In genomic region chr11:126182787-126183445, GRCh38 we compare ENCODE assay signal across 12 cellular contexts. TPM values are rescaled to one million over a fixed set of nuclear protein-coding genes. Genes with fewer than 3 reads are reported as not detected.
A peak's percentile ranks its signal among the peaks of the same experiment; 100 is the strongest.
DNase-seq lines count a peak whose midpoint lies in the region; ATAC-seq and TF ChIP-seq lines count a peak whose summit lies in the region.
"Had no signal": no experiment of that assay in that cellular context is flagged by ENCODE, and none has a peak within 500 bp of the region (broad histone marks: within the 10 kb centered on the region; RNA-seq: fewer than 3 reads in every experiment).

No MANE protein-coding gene starts in this region.

- peaks cover 2% of the 10 kb centered on the region for H3K36me3 ChIP-seq in H7 (replicated peaks; ENCODE audit: control insufficient read depth, insufficient read depth, low read length)

- H3K27ac ChIP-seq in AG04450 (ENCODE audit: low read depth, low read length): peak overlapping the region; percentile 11
- H3K27ac ChIP-seq: C4-2B had no signal

- no peak for ATAC-seq in sciatic nerve
- ATAC-seq: CD8-positive, alpha-beta T cell had no signal

- POLR2A ChIA-PET in AG04450 (lab: Yijun Ruan, JAX): interaction anchor here (1.1 kb wide), 1 partner anchor 29 kb away, joined by 11 read pairs; the partner anchor contains the start of genes FAM118B and RPUSD4

- intact Hi-C loops in sciatic nerve (cut with DNase I): no loop called here

- no peak for DNase-seq in AG04450 (ENCODE audit: low read depth, low spot score)
- DNase-seq in H7: peak; percentile 16
- peak; percentile 14 for DNase-seq in NB4 (ENCODE audit: low read depth)
- peak; percentile 22 for DNase-seq in sciatic nerve (ENCODE audit: low spot score)
- no peak for DNase-seq in NAMALWA (ENCODE audit: low spot score)
- DNase-seq in CD1c-positive myeloid dendritic cell (ENCODE audit: extremely low spot score): no peak
- DNase-seq in globus pallidus (ENCODE audit: low spot score): no peak
- DNase-seq: 8988T; CD8-positive, alpha-beta T cell; COR-L47; GF-D8 had no signal

- TF ChIP-seq CTCF in AG04450 (IDR thresholded peaks at IDR 0.05; ENCODE audit: low read depth, low read length): no peak
- TF ChIP-seq CTCF in NB4 (IDR thresholded peaks at IDR 0.05; ENCODE audit: low read depth, low read length): no peak

- CTCF ChIA-PET in AG04450 (lab: Charles Lee): no interaction called here

- peaks cover 2% of the 10 kb centered on the region for H3K9me3 ChIP-seq in AG04450 (ENCODE audit: control insufficient read depth, insufficient read depth, low read length)

- H3K27me3 ChIP-seq in AG04450 (ENCODE audit: control insufficient read depth, insufficient read depth, low read length) (no peaks in the 10 kb centered on the region), H7 (ENCODE audit: control insufficient read depth, insufficient read depth, low read length) (no peaks in the 10 kb centered on the region)

- H3K4me3 ChIP-seq in AG04450 (ENCODE audit: low read depth, low read length): no peak overlapping the region
- no peak overlapping the region for H3K4me3 ChIP-seq in H7 (ENCODE audit: insufficient read depth, low read depth, low read length)
- no peak overlapping the region for H3K4me3 ChIP-seq in NB4 (ENCODE audit: low read depth, low read length)

- TF ChIP-seq POLR2A in NB4 (IDR thresholded peaks at IDR 0.05; ENCODE audit: extremely low read depth, insufficient read length): no peak

RNA-seq across cellular contexts. Expression of gene RPUSD4, which starts 28.5 kb away (rescaled TPM):
- polyA plus RNA-seq in AG04450 (2011; rRNA removed): 22.0 and 24.9 TPM in 2 replicates
- 48.9 and 52.4 TPM in 2 replicates for polyA minus RNA-seq in AG04450 (2011; rRNA and poly(A)+ RNA removed)
- 41.5 and 43.6 TPM in 2 replicates for total RNA-seq in H7 (2014; rRNA removed; shearing (Covaris generic))
- total RNA-seq in sciatic nerve: 21.0 TPM

RNA-seq across cellular contexts. Expression of gene FAM118B, which starts 28.7 kb away (rescaled TPM):
- 29.5 and 36.7 TPM in 2 replicates for polyA plus RNA-seq in AG04450 (2011; rRNA removed)
- 13.4 and 17.7 TPM in 2 replicates for polyA minus RNA-seq in AG04450 (2011; rRNA and poly(A)+ RNA removed)
- 50.8 and 53.2 TPM in 2 replicates for total RNA-seq in H7 (2014; rRNA removed; shearing (Covaris generic))
- 19.4 TPM for total RNA-seq in sciatic nerve

Comparison
In these comparisons a context has a peak if more than half of its experiments do, and no peak if none do; other contexts are left out.
1. DNase-seq: peak in H7 (single experiment), NB4 (single experiment) and sciatic nerve (single experiment); none in AG04450 (single experiment), NAMALWA (single experiment), CD1c-positive myeloid dendritic cell (single experiment) and globus pallidus (single experiment).